1 cellular context compared by ENCODE assay signal in genomic region chr1:162570718-162571117, GRCh38.
TF ChIP-seq lines count a peak whose summit lies in the region.

No MANE protein-coding gene starts in this region.

TF ChIP-seq in IMR-90, 13 proteins besides CTCF, POLR2A, EP300 and RAD21 (continued from another document):
- TF ChIP-seq USF2 (IDR thresholded peaks at IDR 0.05; ENCODE audit: low read depth, low read length) = no peak
- TF ChIP-seq RCOR1 (IDR thresholded peaks at IDR 0.05; ENCODE audit: insufficient replicate concordance, low read length) = no peak
- no peak for TF ChIP-seq NFE2L2 (IDR thresholded peaks at IDR 0.05; ENCODE audit: low read depth, low read length)
